In genomic region chr3:72447059-72447946, GRCh38 we compare ENCODE assay signal across 8 cellular contexts. TPM values are rescaled to one million over a fixed set of nuclear protein-coding genes. Genes with fewer than 3 reads are reported as not detected.
DNase-seq lines count a peak whose midpoint lies in the region; ATAC-seq and TF ChIP-seq lines count a peak whose summit lies in the region.

No MANE protein-coding gene starts in this region.

- no peaks in the 10 kb centered on the region for H3K79me1 ChIP-seq in neuronal stem cell (ENCODE audit: low read depth, low read length)

- peak; percentile 80 for ATAC-seq in GM21786 (IDR thresholded peaks at IDR 0.05; ENCODE audit: unreplicated experiment)

- peak; percentile 38; the same call in 1 of the 2 replicates for TF ChIP-seq POLR2A in Raji (IDR thresholded peaks at IDR 0.05; ENCODE audit: insufficient read depth, low read depth, low read length)

- H3K4me1 ChIP-seq in neuronal stem cell (ENCODE audit: control insufficient read depth in 2 of 2, insufficient read depth in 1 of 2, low read depth in 1 of 2, low read length in 2 of 2) = peaks cover 6% of the 10 kb centered on the region in 2 donors
- peaks cover 4% of the 10 kb centered on the region for H3K4me1 ChIP-seq in stomach smooth muscle (ENCODE audit: control insufficient read depth, insufficient read depth, low read length)

- H2BK12ac ChIP-seq in neuronal stem cell (ENCODE audit: low read length) = no peak overlapping the region

- no peak overlapping the region for H2BK120ac ChIP-seq in neuronal stem cell (ENCODE audit: low read depth, low read length)

- H3K4ac ChIP-seq in neuronal stem cell (ENCODE audit: low read length) = no peak overlapping the region

- H3K36me3 ChIP-seq in neuronal stem cell (replicated peaks in 1 of 2; ENCODE audit: control insufficient read depth in 2 of 2, insufficient read depth in 2 of 2, low read length in 2 of 2) (peaks cover 0 to 19% of the 10 kb centered on the region in 2 donors), stomach smooth muscle (ENCODE audit: control insufficient read depth in 2 of 2, insufficient read depth in 2 of 2, low read length in 2 of 2) (no peaks in the 10 kb centered on the region)

- peak overlapping the region; percentile 34 for H3K23ac ChIP-seq in neuronal stem cell (ENCODE audit: low read depth, low read length, poor library complexity)

- H2BK15ac ChIP-seq in neuronal stem cell (ENCODE audit: low read length) = no peak overlapping the region

- DNase-seq in Daoy (ENCODE audit: low read depth) = peak; percentile 92
- peak; percentile 35 for DNase-seq in KG1 (lab: John Stamatoyannopoulos, UW)
- DNase-seq in activated gamma-delta T cell treated with anti-CD3 and anti-CD28 coated beads, Interleukin-2, amount 50 U/mL, for 16 hours (ENCODE audit: low read depth) = peak; percentile 85
- DNase-seq in foreskin melanocyte = peak; percentile 65
- DNase-seq in neuronal stem cell (ENCODE audit: low spot score) = peak; percentile 89

- H2BK5ac ChIP-seq in neuronal stem cell (ENCODE audit: low read length) = peak overlapping the region; percentile 72

- H3K9ac ChIP-seq in neuronal stem cell (ENCODE audit: low read depth, low read length, poor library complexity) = peak overlapping the region; percentile 63
- H3K9ac ChIP-seq in stomach smooth muscle (ENCODE audit: low read length in 2 of 2) = peak overlapping the region in 1 of 2 donors; percentile 33

- H3K14ac ChIP-seq in neuronal stem cell (ENCODE audit: low read length) = no peak overlapping the region

- peaks cover 2 to 3% of the 10 kb centered on the region in 2 donors for H3K9me3 ChIP-seq in neuronal stem cell (replicated peaks in 1 of 2; ENCODE audit: control insufficient read depth in 2 of 2, insufficient read depth in 1 of 2, low read depth in 1 of 2, low read length in 2 of 2)
- no peaks in the 10 kb centered on the region for H3K9me3 ChIP-seq in stomach smooth muscle (ENCODE audit: control insufficient read depth in 2 of 2, low read length in 2 of 2)

- no peak overlapping the region for H2AK5ac ChIP-seq in neuronal stem cell (ENCODE audit: low read depth, low read length)

- H3K4me2 ChIP-seq in neuronal stem cell (ENCODE audit: insufficient read depth, low read length, poor library complexity, severe bottlenecking) = peak overlapping the region; percentile 84

- H4K8ac ChIP-seq in neuronal stem cell (ENCODE audit: low read depth, low read length) = no peak overlapping the region

- H2AFZ ChIP-seq in neuronal stem cell (ENCODE audit: low read length) = peak overlapping the region; percentile 95

- no CpG with 5 or more reads among the region's 97 CpGs for WGBS in neuronal stem cell (ENCODE audit: extremely low coverage in 2 of 2, insufficient read length in 2 of 2, insufficient replicate concordance in 1 of 2), 2 donors

- H3K27me3 ChIP-seq in neuronal stem cell (ENCODE audit: control insufficient read depth in 3 of 3, insufficient read depth in 3 of 3, low read depth in 1 of 3, low read length in 3 of 3) = peaks cover 0 to 42% (median 8%) of the 10 kb centered on the region in 3 experiments
- H3K27me3 ChIP-seq in stomach smooth muscle (ENCODE audit: control insufficient read depth in 1 of 2, insufficient read depth in 2 of 2, low read length in 2 of 2) = no peaks in the 10 kb centered on the region

- H3K27ac ChIP-seq in neuronal stem cell (replicated peaks; ENCODE audit: low read length) = peak overlapping the region; percentile 69
- no peak overlapping the region for H3K27ac ChIP-seq in stomach smooth muscle (ENCODE audit: low read length)

- no peak overlapping the region for H4K91ac ChIP-seq in neuronal stem cell (ENCODE audit: low read depth, low read length, poor library complexity)

- H3K18ac ChIP-seq in neuronal stem cell (ENCODE audit: low read length) = peak overlapping the region; percentile 97

- H3K4me3 ChIP-seq in neuronal stem cell (ENCODE audit: low read length in 2 of 2) (peak overlapping the region; percentile 84 to 87), stomach smooth muscle (ENCODE audit: low read length in 2 of 2) (peak overlapping the region; percentile 64 to 90)

RNA-seq across cellular contexts. Expression of gene RYBP, which starts 0.9 kb away (rescaled TPM):
- 2.6 and 3.9 TPM in 2 replicates for total RNA-seq in Daoy (2014; rRNA removed; shearing (Covaris generic))
- 14.8 TPM for polyA plus RNA-seq in neuronal stem cell (2013, experiment 1 of 2)
- 14.6 TPM for polyA plus RNA-seq in neuronal stem cell (2013, experiment 2 of 2)

Comparison
In these comparisons a context has a peak if more than half of its experiments do, and no peak if none do; other contexts are left out.
1. DNase-seq: peak in every context shown above with its lines; median percentile 92 in Daoy; 89 in neuronal stem cell; 85 in activated gamma-delta T cell treated with anti-CD3 and anti-CD28 coated beads, Interleukin-2, amount 50 U/mL, for 16 hours; 65 in foreskin melanocyte; 35 in KG1.